16 cellular contexts compared by ENCODE assay signal in the genomic region with DNA sequence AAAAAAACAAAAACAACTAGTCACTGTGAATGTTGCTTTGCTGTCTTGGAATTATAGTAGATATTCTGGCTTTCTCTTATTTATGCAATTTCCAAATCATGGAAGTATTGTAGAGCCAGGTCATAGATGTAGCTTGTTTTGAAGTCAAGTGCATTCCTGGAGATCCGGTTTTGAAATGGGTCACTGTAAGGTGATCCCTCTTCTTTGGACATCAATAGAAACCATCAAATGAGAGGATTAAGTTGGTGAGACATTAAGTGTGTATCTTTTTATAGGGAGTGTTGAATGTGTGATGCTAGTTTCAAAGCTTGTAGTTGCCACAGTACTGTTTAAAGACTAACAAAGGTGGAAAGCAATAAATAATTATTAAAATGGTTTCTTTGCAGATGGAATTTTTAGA.
"Had no signal": no experiment of that assay in that cellular context is flagged by ENCODE, and none has a peak within 500 bp of the region (broad histone marks: within the 10 kb centered on the region; RNA-seq: fewer than 3 reads in every experiment).

No MANE protein-coding gene starts in this region.

- H3K27ac ChIP-seq: esophagus squamous epithelium, upper lobe of right lung had no signal

- DNase-seq: activated CD4-positive, alpha-beta T cell treated with anti-CD3 and anti-CD28 coated beads for 48 hours; activated CD8-positive, alpha-beta T cell treated with anti-CD3 and anti-CD28 coated beads, Interleukin-2, amount 10 ng/mL, durations not matched to agents 7 days and 5 days; activated naive CD4-positive, alpha-beta T cell treated with anti-CD3 and anti-CD28 coated beads, Interleukin-2, amount 10 ng/mL, durations not matched to agents 7 days and 5 days; amygdala; dermis blood vessel endothelial cell; esophagus squamous epithelium; foreskin melanocyte; heart right ventricle; posterior cingulate gyrus; stimulated activated CD4-positive, alpha-beta T cell treated with anti-CD3 and anti-CD28 coated beads, Interleukin-2, amount 100 ng/mL, for 48 hours; stimulated activated CD8-positive, alpha-beta memory T cell treated with anti-CD3 and anti-CD28 coated beads, Interleukin-4, amount 100 ng/mL, for 48 hours; stimulated activated naive CD8-positive, alpha-beta T cell treated with anti-CD3 and anti-CD28 coated beads, Interleukin-15, Interleukin-2, amounts not matched to agents 100 U/mL and 50 U/mL, for 24 hours; T-helper 1 cell; upper lobe of right lung had no signal

- H3K4me3 ChIP-seq: esophagus squamous epithelium, upper lobe of right lung had no signal

- H3K4me3 Mint-ChIP-seq: activated CD8-positive, alpha-beta T cell treated with anti-CD3 and anti-CD28 coated beads, Interleukin-2, amount 10 ng/mL, durations not matched to agents 7 days and 5 days; activated naive CD4-positive, alpha-beta T cell treated with anti-CD3 and anti-CD28 coated beads, Interleukin-2, amount 10 ng/mL, durations not matched to agents 7 days and 5 days; WTC11 had no signal

- H3K9me3 ChIP-seq: esophagus squamous epithelium, heart right ventricle, upper lobe of right lung had no signal

- H3K9me3 Mint-ChIP-seq: activated naive CD4-positive, alpha-beta T cell treated with anti-CD3 and anti-CD28 coated beads, Interleukin-2, amount 10 ng/mL, durations not matched to agents 7 days and 5 days had no signal

- H3K27me3 Mint-ChIP-seq: activated naive CD4-positive, alpha-beta T cell treated with anti-CD3 and anti-CD28 coated beads, Interleukin-2, amount 10 ng/mL, durations not matched to agents 7 days and 5 days had no signal

- H3K27me3 ChIP-seq: esophagus squamous epithelium, heart right ventricle, upper lobe of right lung had no signal

- H3K27ac Mint-ChIP-seq: activated CD8-positive, alpha-beta T cell treated with anti-CD3 and anti-CD28 coated beads, Interleukin-2, amount 10 ng/mL, durations not matched to agents 7 days and 5 days; activated naive CD4-positive, alpha-beta T cell treated with anti-CD3 and anti-CD28 coated beads, Interleukin-2, amount 10 ng/mL, durations not matched to agents 7 days and 5 days; WTC11 had no signal

- ATAC-seq: activated CD8-positive, alpha-beta T cell treated with anti-CD3 and anti-CD28 coated beads, Interleukin-2, amount 10 ng/mL, durations not matched to agents 7 days and 5 days; heart right ventricle; sciatic nerve; stimulated activated naive CD8-positive, alpha-beta T cell treated with anti-CD3 and anti-CD28 coated beads, Interleukin-15, Interleukin-2, amounts not matched to agents 100 U/mL and 50 U/mL, for 24 hours; upper lobe of right lung; WTC11 had no signal
